Comparison of ENCODE assay signal across 8 cellular contexts in the genomic region with DNA sequence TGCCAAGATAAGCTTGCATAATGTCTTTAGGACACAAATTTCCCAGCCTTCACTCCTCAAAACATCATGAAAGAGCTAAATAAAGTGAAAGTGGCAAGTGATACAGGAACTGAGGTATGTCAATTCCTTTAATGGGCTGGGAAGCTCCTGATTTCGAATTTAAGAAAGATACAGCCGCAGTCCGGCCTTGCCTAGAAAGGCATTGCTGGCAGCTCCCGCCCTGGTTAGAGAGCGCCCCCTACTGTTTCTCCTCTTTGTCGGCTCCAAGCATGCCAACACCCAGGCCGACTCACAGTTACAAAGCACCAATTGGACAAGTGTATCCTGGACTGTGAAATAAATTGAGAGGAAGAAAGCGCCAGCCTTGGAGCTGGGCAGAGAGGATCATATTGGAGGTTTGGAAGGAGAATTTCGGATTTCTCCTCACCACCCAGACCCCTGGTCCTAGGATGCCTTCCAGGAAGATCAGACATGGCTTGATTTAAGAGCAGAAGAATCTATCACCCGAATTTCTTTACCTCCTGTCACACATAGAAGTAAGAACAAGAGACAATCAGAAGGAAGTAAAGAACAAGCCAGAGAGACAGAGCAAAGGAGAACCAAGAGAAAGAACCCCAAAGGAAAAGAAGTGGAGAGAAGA.
DNase-seq lines count a peak whose midpoint lies in the region; ATAC-seq, FAIRE-seq and TF ChIP-seq lines count a peak whose summit lies in the region.

No MANE protein-coding gene starts in this region.

- H3K9me3 ChIP-seq in DOHH2 (ENCODE audit: control insufficient read depth, insufficient read depth, low read length) (no peaks in the 10 kb centered on the region), neural progenitor cell (ENCODE audit: low read depth) (no peaks in the 10 kb centered on the region)

- H2AFZ ChIP-seq in GM23338: no peak overlapping the region
- peak overlapping the region; percentile 29 for H2AFZ ChIP-seq in neural progenitor cell (replicated peaks)

- H3K9me2 ChIP-seq in DOHH2 (replicated peaks; ENCODE audit: control insufficient read depth, low read length) (no peaks in the 10 kb centered on the region), GM23338 (ENCODE audit: insufficient read depth) (no peaks in the 10 kb centered on the region)

- H3K79me2 ChIP-seq in DOHH2 (ENCODE audit: control insufficient read depth, low read length) (no peaks in the 10 kb centered on the region), GM23338 (replicated peaks; ENCODE audit: insufficient read depth) (no peaks in the 10 kb centered on the region), neural progenitor cell (ENCODE audit: low read depth) (no peaks in the 10 kb centered on the region)

- H3K9me3 Mint-ChIP-seq in GM23338 (no peaks in the 10 kb centered on the region), neural progenitor cell (no peaks in the 10 kb centered on the region)
- no peaks in the 10 kb centered on the region for H3K9me3 Mint-ChIP-seq in stimulated activated naive CD8-positive, alpha-beta T cell treated with anti-CD3 and anti-CD28 coated beads, Interleukin-15, amount 100 ng/mL, for 72 hours

- H3K4me3 ChIP-seq in DOHH2 (ENCODE audit: low read length): peak overlapping the region; percentile 46
- H3K4me3 ChIP-seq in GM23338: no peak overlapping the region
- no peak overlapping the region for H3K4me3 ChIP-seq in neural progenitor cell

- peaks cover 84% of the 10 kb centered on the region for H3K4me1 ChIP-seq in DOHH2 (ENCODE audit: control insufficient read depth, low read length)
- no peaks in the 10 kb centered on the region for H3K4me1 ChIP-seq in GM23338 (ENCODE audit: insufficient read depth)
- peaks cover 38% of the 10 kb centered on the region for H3K4me1 ChIP-seq in neural progenitor cell

- H3F3A ChIP-seq in DOHH2 (ENCODE audit: control insufficient read depth, insufficient read depth): peaks cover 8% of the 10 kb centered on the region; the same call in 1 of the 2 replicates
- H3F3A ChIP-seq in GM23338 (replicated peaks; ENCODE audit: low read depth): no peaks in the 10 kb centered on the region
- peaks cover 16% of the 10 kb centered on the region for H3F3A ChIP-seq in neural progenitor cell (ENCODE audit: low read depth)

- no peaks in the 10 kb centered on the region for H3K36me3 ChIP-seq in DOHH2 (ENCODE audit: control insufficient read depth, low read length)
- H3K36me3 ChIP-seq in GM23338 (ENCODE audit: insufficient read depth): no peaks in the 10 kb centered on the region
- no peaks in the 10 kb centered on the region for H3K36me3 ChIP-seq in neural progenitor cell

- DNase-seq in GM23338 (ENCODE audit: low spot score) (peak; percentile 97), RCC 7860 (ENCODE audit: low spot score) (peak; percentile 39), activated T-helper 1 cell treated with Interleukin-2 at 50 U/mL for 16 hours (ENCODE audit: low read depth) (peak; percentile 72), fibroblast of peridontal ligament (ENCODE audit: extremely low read depth) (peak; percentile 95), neural progenitor cell (ENCODE audit: low spot score) (peak; percentile 92)
- peak; percentile 83 to 86 for DNase-seq in stimulated activated naive CD8-positive, alpha-beta T cell treated with anti-CD3 and anti-CD28 coated beads, Interleukin-15, amount 100 ng/mL, for 72 hours

- TF ChIP-seq CTCF in DOHH2 (IDR thresholded peaks at IDR 0.05; ENCODE audit: low read depth, low read length, poor library complexity, severe bottlenecking) (peak; percentile 96), GM23338 (conservative IDR thresholded peaks at IDR 0.05; ENCODE audit: low read depth in 2 of 2) (peak; percentile 86 to 93), LNCAP (IDR thresholded peaks at IDR 0.05) (peak; percentile 93), neural progenitor cell (IDR thresholded peaks at IDR 0.05) (peak; percentile 97)

- H3K27ac ChIP-seq in DOHH2 (ENCODE audit: low read depth, low read length): peak overlapping the region; percentile 38
- no peak overlapping the region for H3K27ac ChIP-seq in GM23338 (ENCODE audit: low read depth)
- no peak overlapping the region for H3K27ac ChIP-seq in neural progenitor cell

- H3K4me3 Mint-ChIP-seq in GM23338 (no peak overlapping the region), neural progenitor cell (no peak overlapping the region)
- H3K4me3 Mint-ChIP-seq in stimulated activated naive CD8-positive, alpha-beta T cell treated with anti-CD3 and anti-CD28 coated beads, Interleukin-15, amount 100 ng/mL, for 72 hours: no peak overlapping the region

- no peaks in the 10 kb centered on the region for H3K27me3 Mint-ChIP-seq in GM23338 (ENCODE audit: insufficient read depth, low read depth, poor library complexity)
- peaks cover 4% of the 10 kb centered on the region for H3K27me3 Mint-ChIP-seq in neural progenitor cell (ENCODE audit: insufficient read depth, low read depth)
- H3K27me3 Mint-ChIP-seq in stimulated activated naive CD8-positive, alpha-beta T cell treated with anti-CD3 and anti-CD28 coated beads, Interleukin-15, amount 100 ng/mL, for 72 hours: no peaks in the 10 kb centered on the region

- no peak for FAIRE-seq in RCC 7860 (lab: Jason Lieb, UNC)

- H3K36me3 Mint-ChIP-seq in GM23338 (ENCODE audit: low read depth) (no peaks in the 10 kb centered on the region), neural progenitor cell (no peaks in the 10 kb centered on the region)

- H3K4me1 Mint-ChIP-seq in GM23338 (peaks cover 2% of the 10 kb centered on the region; the same call in 1 of the 3 replicates), neural progenitor cell (peaks cover 28% of the 10 kb centered on the region)
- H3K4me1 Mint-ChIP-seq in stimulated activated naive CD8-positive, alpha-beta T cell treated with anti-CD3 and anti-CD28 coated beads, Interleukin-15, amount 100 ng/mL, for 72 hours: peaks cover 15% of the 10 kb centered on the region

- peak; percentile 99 for ATAC-seq in GM23338
- peak; percentile 87 for ATAC-seq in stimulated activated naive CD8-positive, alpha-beta T cell treated with anti-CD3 and anti-CD28 coated beads, Interleukin-15, amount 100 ng/mL, for 72 hours

- H3K27ac Mint-ChIP-seq in GM23338: no peak overlapping the region
- no peak overlapping the region for H3K27ac Mint-ChIP-seq in neural progenitor cell
- H3K27ac Mint-ChIP-seq in stimulated activated naive CD8-positive, alpha-beta T cell treated with anti-CD3 and anti-CD28 coated beads, Interleukin-15, amount 100 ng/mL, for 72 hours: no peak overlapping the region

- H4K20me1 ChIP-seq in DOHH2 (ENCODE audit: control insufficient read depth, insufficient read depth, low read depth, low read length) (no peaks in the 10 kb centered on the region), GM23338 (replicated peaks; ENCODE audit: insufficient read depth) (no peaks in the 10 kb centered on the region), neural progenitor cell (ENCODE audit: low read depth) (no peaks in the 10 kb centered on the region)

- no peaks in the 10 kb centered on the region for H3K27me3 ChIP-seq in DOHH2 (ENCODE audit: control insufficient read depth, low read length)
- no peaks in the 10 kb centered on the region for H3K27me3 ChIP-seq in GM23338 (ENCODE audit: insufficient read depth)
- H3K27me3 ChIP-seq in neural progenitor cell: no peaks in the 10 kb centered on the region

- H3K4me2 ChIP-seq in DOHH2 (ENCODE audit: low read length) (peak overlapping the region; percentile 63), GM23338 (no peak overlapping the region), neural progenitor cell (peak overlapping the region; percentile 24)

- no peak overlapping the region for H3K9ac ChIP-seq in neural progenitor cell

TF ChIP-seq in GM23338, 12 proteins besides CTCF, POLR2A, EP300 and RAD21:
- TF ChIP-seq ZNF331 (CRISPR knock-in tag; IDR thresholded peaks at IDR 0.05; ENCODE audit: low read depth): no peak

Comparison
In these comparisons a context has a peak if more than half of its experiments do, and no peak if none do; other contexts are left out.
1. DNase-seq: peak in every context shown above with its lines; median percentile 97 in GM23338; 95 in fibroblast of peridontal ligament; 92 in neural progenitor cell; 84 in stimulated activated naive CD8-positive, alpha-beta T cell treated with anti-CD3 and anti-CD28 coated beads, Interleukin-15, amount 100 ng/mL, for 72 hours; 72 in activated T-helper 1 cell treated with Interleukin-2 at 50 U/mL for 16 hours; 39 in RCC 7860.